In genomic region chr7:155739538-155740140, GRCh38 we compare ENCODE assay signal across 21 cellular contexts.
DNase-seq lines count a peak whose midpoint lies in the region; ATAC-seq, FAIRE-seq and TF ChIP-seq lines count a peak whose summit lies in the region.
"Had no signal": no experiment of that assay in that cellular context is flagged by ENCODE, and none has a peak within 500 bp of the region (broad histone marks: within the 10 kb centered on the region; RNA-seq: fewer than 3 reads in every experiment).

No MANE protein-coding gene starts in this region.

- H3K4me1 Mint-ChIP-seq in T-helper 1 cell treated with Interleukin-12 subunit alpha and Interleukin-12 subunit beta and Interleukin-4 antibody, amounts not matched to agents 30 μg/mL and 1 μg/mL, for 36 hours (ENCODE audit: low read depth): peaks cover 40% of the 10 kb centered on the region
- peaks cover 59% of the 10 kb centered on the region for H3K4me1 Mint-ChIP-seq in activated T-helper 1 cell treated with anti-CD3 and anti-CD28 coated beads, Interleukin-12 subunit alpha, Interleukin-12 subunit beta, Interleukin-2, Interleukin-4 antibody, amounts not matched to agents 30 ng/mL and 10 ng/mL and 1 ng/mL, durations not matched to agents 14 hours and 24 hours and 36 hours (ENCODE audit: low read depth)
- peaks cover 16 to 45% (median 36%) of the 10 kb centered on the region in 4 donors for H3K4me1 Mint-ChIP-seq in naive thymus-derived CD8-positive, alpha-beta T cell

- TF ChIP-seq CTCF in mammary epithelial cell (conservative IDR thresholded peaks at IDR 0.05 in 1 of 2, IDR thresholded peaks at IDR 0.05 in 1 of 2; ENCODE audit: extremely low read depth in 1 of 2, insufficient read depth in 1 of 2, low read depth in 1 of 2, low read length in 2 of 2): no peak

- H3K9me3 ChIP-seq in KOPT-K1 (ENCODE audit: insufficient read depth, low read length, poor library complexity, severe bottlenecking) (no peaks in the 10 kb centered on the region), mammary epithelial cell (replicated peaks; ENCODE audit: insufficient read depth, low read length) (no peaks in the 10 kb centered on the region)

- no TSS peak for BruUV-seq in mammary epithelial cell (replicated peaks; lab: Mats Ljungman, UMichigan)

- POLR2A ChIA-PET in naive thymus-derived CD8-positive, alpha-beta T cell (lab: Charles Lee): interaction anchor here (1.3 kb wide), 1 partner anchor 95 kb away, joined by 5 read pairs; the partner anchor contains the start of gene RBM33

- peaks cover 17% of the 10 kb centered on the region for H3K79me2 ChIP-seq in mammary epithelial cell (ENCODE audit: insufficient read depth, low read length)

- WGBS in mammary epithelial cell (ENCODE audit: low coverage, missing lambda C conversion rate): 93% methylated on average over 7 of the region's 19 CpGs

- H3K4me2 ChIP-seq in mammary epithelial cell (ENCODE audit: insufficient read depth, low read depth, low read length): no peak overlapping the region

- no peak overlapping the region for H3K9ac ChIP-seq in mammary epithelial cell (ENCODE audit: insufficient read depth, low read length)

- in situ Hi-C loops in mammary epithelial cell (cut with MboI; ENCODE audit: low sequenced_read_pairs in 2 of 2): loop anchor here (10.0 kb wide), 1 partner anchor 145 kb away; no protein-coding TSS in a partner anchor

- peak overlapping the region; percentile 46 for H3K27ac Mint-ChIP-seq in T-helper 1 cell treated with Interleukin-12 subunit alpha and Interleukin-12 subunit beta and Interleukin-4 antibody, amounts not matched to agents 30 μg/mL and 1 μg/mL, for 36 hours
- H3K27ac Mint-ChIP-seq in activated T-helper 1 cell treated with anti-CD3 and anti-CD28 coated beads, Interleukin-12 subunit alpha, Interleukin-12 subunit beta, Interleukin-2, Interleukin-4 antibody, amounts not matched to agents 30 ng/mL and 10 ng/mL and 1 ng/mL, durations not matched to agents 14 hours and 24 hours and 36 hours: peak overlapping the region; percentile 75
- peak overlapping the region; percentile 59 to 98 (median 87) for H3K27ac Mint-ChIP-seq in naive thymus-derived CD8-positive, alpha-beta T cell
- H3K27ac Mint-ChIP-seq: progenitor cell of endocrine pancreas had no signal

- DNase-seq in T-helper 1 cell (no peak), UCSD-AML1 (lab: John Stamatoyannopoulos, UW; ENCODE audit: unreplicated experiment) (no peak), RCC 7860 (ENCODE audit: low spot score) (no peak), mammary epithelial cell (no peak)
- no peak for DNase-seq in activated T-helper 1 cell treated with anti-CD3 and anti-CD28 coated beads, Interleukin-12 subunit alpha, Interleukin-12 subunit beta, Interleukin-2, Interleukin-4 antibody, amounts not matched to agents 30 ng/mL and 10 ng/mL and 1 ng/mL, durations not matched to agents 14 hours and 24 hours and 36 hours (ENCODE audit: low spot score)
- peak in 5 of 10 donors; percentile 9 to 31 (median 21) for DNase-seq in naive thymus-derived CD8-positive, alpha-beta T cell
- DNase-seq: Calu3; mesenchymal stem cell; naive B cell; NCI-H1436; OCI-M1; SHP77; stimulated activated CD4-positive, alpha-beta T cell treated with anti-CD3 and anti-CD28 coated beads, Interleukin-2, amount 100 ng/mL, for 48 hours had no signal

- H2AFZ ChIP-seq in mammary epithelial cell (ENCODE audit: low read depth, low read length): no peak overlapping the region

- peak; percentile 57 to 65 for ATAC-seq in naive thymus-derived CD8-positive, alpha-beta T cell

- H3K27ac ChIP-seq in KOPT-K1 (ENCODE audit: low read depth, low read length, poor library complexity, severe bottlenecking): peak overlapping the region; percentile 65
- H3K27ac ChIP-seq in mammary epithelial cell (ENCODE audit: insufficient read depth, low read depth, low read length): no peak overlapping the region
- H3K27ac ChIP-seq: 22Rv1, VCaP had no signal

- H3K36me3 Mint-ChIP-seq in T-helper 1 cell treated with Interleukin-12 subunit alpha and Interleukin-12 subunit beta and Interleukin-4 antibody, amounts not matched to agents 30 μg/mL and 1 μg/mL, for 36 hours (ENCODE audit: low read depth): peaks cover 40% of the 10 kb centered on the region
- peaks cover 57% of the 10 kb centered on the region for H3K36me3 Mint-ChIP-seq in activated T-helper 1 cell treated with anti-CD3 and anti-CD28 coated beads, Interleukin-12 subunit alpha, Interleukin-12 subunit beta, Interleukin-2, Interleukin-4 antibody, amounts not matched to agents 30 ng/mL and 10 ng/mL and 1 ng/mL, durations not matched to agents 14 hours and 24 hours and 36 hours (ENCODE audit: low read depth)
- peaks cover 0 to 74% (median 28%) of the 10 kb centered on the region in 3 donors for H3K36me3 Mint-ChIP-seq in naive thymus-derived CD8-positive, alpha-beta T cell

- H3K36me3 ChIP-seq in KOPT-K1 (ENCODE audit: insufficient read depth, low read length): peaks cover 81% of the 10 kb centered on the region
- H3K36me3 ChIP-seq in mammary epithelial cell (ENCODE audit: insufficient read depth, low read length): peaks cover 33% of the 10 kb centered on the region

- H3K4me3 ChIP-seq in mammary epithelial cell (replicated peaks in 1 of 3; ENCODE audit: insufficient read depth in 1 of 3, low read depth in 2 of 3, low read length in 3 of 3): no peak overlapping the region

- H4K20me1 ChIP-seq in mammary epithelial cell (ENCODE audit: insufficient read depth, low read length): no peaks in the 10 kb centered on the region

- FAIRE-seq in RCC 7860 (lab: Jason Lieb, UNC): no peak
- FAIRE-seq: H1, HTR-8/SVneo, urothelium cell line had no signal

- CTCF ChIA-PET in mammary epithelial cell (lab: Charles Lee; ENCODE audit: low non-redundant PET): no interaction called here

- no peaks in the 10 kb centered on the region for H3K27me3 Mint-ChIP-seq in T-helper 1 cell treated with Interleukin-12 subunit alpha and Interleukin-12 subunit beta and Interleukin-4 antibody, amounts not matched to agents 30 μg/mL and 1 μg/mL, for 36 hours (ENCODE audit: low read depth)
- H3K27me3 Mint-ChIP-seq in activated T-helper 1 cell treated with anti-CD3 and anti-CD28 coated beads, Interleukin-12 subunit alpha, Interleukin-12 subunit beta, Interleukin-2, Interleukin-4 antibody, amounts not matched to agents 30 ng/mL and 10 ng/mL and 1 ng/mL, durations not matched to agents 14 hours and 24 hours and 36 hours (ENCODE audit: insufficient read depth): no peaks in the 10 kb centered on the region
- no peaks in the 10 kb centered on the region for H3K27me3 Mint-ChIP-seq in naive thymus-derived CD8-positive, alpha-beta T cell
- H3K27me3 Mint-ChIP-seq: naive B cell had no signal

- no peaks in the 10 kb centered on the region for H3K27me3 ChIP-seq in mammary epithelial cell (ENCODE audit: insufficient read depth, low read length)

- dilution Hi-C loops in mammary epithelial cell (cut with HindIII; ENCODE audit: low sequenced_read_pairs): no loop called here

- intact Hi-C loops in activated T-helper 1 cell treated with anti-CD3 and anti-CD28 coated beads, Interleukin-12 subunit alpha, Interleukin-12 subunit beta, Interleukin-2, Interleukin-4 antibody, amounts not matched to agents 30 ng/mL and 10 ng/mL and 1 ng/mL, durations not matched to agents 14 hours and 24 hours and 36 hours (cut with micrococcal nuclease): loop anchor here (1.0 to 2.0 kb wide), 2 partner anchors 25 to 79 kb away; no protein-coding TSS in a partner anchor
- intact Hi-C loops in mammary epithelial cell (cut with micrococcal nuclease): loop anchor here (2.0 to 5.0 kb wide), 4 partner anchors 95 to 812 kb away; partner anchors contain the start of gene RBM33

- H3K9me3 Mint-ChIP-seq in T-helper 1 cell treated with Interleukin-12 subunit alpha and Interleukin-12 subunit beta and Interleukin-4 antibody, amounts not matched to agents 30 μg/mL and 1 μg/mL, for 36 hours: no peaks in the 10 kb centered on the region
- no peaks in the 10 kb centered on the region for H3K9me3 Mint-ChIP-seq in activated T-helper 1 cell treated with anti-CD3 and anti-CD28 coated beads, Interleukin-12 subunit alpha, Interleukin-12 subunit beta, Interleukin-2, Interleukin-4 antibody, amounts not matched to agents 30 ng/mL and 10 ng/mL and 1 ng/mL, durations not matched to agents 14 hours and 24 hours and 36 hours
- H3K9me3 Mint-ChIP-seq in naive thymus-derived CD8-positive, alpha-beta T cell: no peaks in the 10 kb centered on the region
- H3K9me3 Mint-ChIP-seq: naive B cell had no signal

- peaks cover 3% of the 10 kb centered on the region for H3K4me1 ChIP-seq in mammary epithelial cell (ENCODE audit: insufficient read depth, low read length)

- peak overlapping the region; percentile 20 for H3K4me3 Mint-ChIP-seq in T-helper 1 cell treated with Interleukin-12 subunit alpha and Interleukin-12 subunit beta and Interleukin-4 antibody, amounts not matched to agents 30 μg/mL and 1 μg/mL, for 36 hours
- peak overlapping the region; percentile 38 for H3K4me3 Mint-ChIP-seq in activated T-helper 1 cell treated with anti-CD3 and anti-CD28 coated beads, Interleukin-12 subunit alpha, Interleukin-12 subunit beta, Interleukin-2, Interleukin-4 antibody, amounts not matched to agents 30 ng/mL and 10 ng/mL and 1 ng/mL, durations not matched to agents 14 hours and 24 hours and 36 hours
- H3K4me3 Mint-ChIP-seq in naive thymus-derived CD8-positive, alpha-beta T cell: peak overlapping the region; percentile 46 to 84 (median 70)
- H3K4me3 Mint-ChIP-seq: naive B cell had no signal

Comparison
In these comparisons a context has a peak if more than half of its experiments do, and no peak if none do; other contexts are left out.
1. H3K4me3 Mint-ChIP-seq: peak in every context shown above with its lines; median percentile 70 in naive thymus-derived CD8-positive, alpha-beta T cell; 38 in activated T-helper 1 cell treated with anti-CD3 and anti-CD28 coated beads, Interleukin-12 subunit alpha, Interleukin-12 subunit beta, Interleukin-2, Interleukin-4 antibody, amounts not matched to agents 30 ng/mL and 10 ng/mL and 1 ng/mL, durations not matched to agents 14 hours and 24 hours and 36 hours; 20 in T-helper 1 cell treated with Interleukin-12 subunit alpha and Interleukin-12 subunit beta and Interleukin-4 antibody, amounts not matched to agents 30 μg/mL and 1 μg/mL, for 36 hours.